28 cellular contexts compared by ENCODE assay signal in the genomic region with DNA sequence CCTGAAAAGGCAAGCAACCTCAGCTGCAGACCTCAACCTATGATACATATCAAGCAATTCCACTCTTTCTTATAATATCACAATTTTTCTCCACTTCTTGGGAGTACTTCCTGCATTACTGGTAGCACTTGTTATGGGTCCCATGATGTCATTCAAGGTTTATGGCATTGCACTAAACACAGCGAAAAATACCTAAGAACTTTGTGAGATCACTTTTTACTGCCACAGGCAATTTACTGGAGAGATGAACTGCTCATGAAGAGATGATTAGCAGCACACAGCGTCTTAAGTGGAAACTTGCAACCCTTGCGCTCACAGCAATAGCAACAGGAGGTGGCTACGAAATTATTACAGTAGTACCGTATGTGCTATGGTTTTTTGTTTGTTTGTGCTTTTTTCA. TPM values are rescaled to one million over a fixed set of nuclear protein-coding genes. Genes with fewer than 3 reads are reported as not detected.
"Had no signal": no experiment of that assay in that cellular context is flagged by ENCODE, and none has a peak within 500 bp of the region (broad histone marks: within the 10 kb centered on the region; RNA-seq: fewer than 3 reads in every experiment).

No MANE protein-coding gene starts in this region.

- H3K9ac ChIP-seq: neural progenitor cell had no signal

- H3K36me3 ChIP-seq: left lung, lower lobe of right lung, neural progenitor cell, neutrophil, ovary, right atrium auricular region, sigmoid colon, spleen, suprapubic skin, thoracic aorta, tibial artery, uterus had no signal

- H3K9me3 ChIP-seq: left lung, lower lobe of right lung, neutrophil, ovary, sigmoid colon, suprapubic skin, thoracic aorta had no signal

- DNase-seq: hippocampal formation; kidney glomerular epithelial cell; left cardiac atrium; left lung; lower lobe of right lung; mammary epithelial cell; mesenchymal stem cell; naive B cell; natural killer cell; nephron progenitor cell; occipital lobe; ovary; sigmoid colon; small intestine; spleen; stimulated activated CD4-positive, alpha-beta T cell treated with anti-CD3 and anti-CD28 coated beads, Interleukin-4, amount 100 ng/mL, for 24 hours; stimulated activated naive CD4-positive, alpha-beta T cell; tibial artery; uterus had no signal

- H3K4me2 ChIP-seq: neural progenitor cell had no signal

- FAIRE-seq: keratinocyte, small intestine had no signal

- H3K4me3 ChIP-seq: left lung, lower lobe of right lung, neural progenitor cell, ovary, right atrium auricular region, sigmoid colon, spleen, suprapubic skin, thoracic aorta, tibial artery, uterus had no signal

- H2AFZ ChIP-seq: neural progenitor cell had no signal

- ATAC-seq: left cardiac atrium; left lung; lower lobe of right lung; natural killer cell; stimulated activated effector memory CD8-positive, alpha-beta T cell treated with anti-CD3 and anti-CD28 coated beads, Interleukin-12 subunit alpha, Interleukin-12 subunit beta, amount 100 ng/mL, for 72 hours had no signal

- H3K4me1 ChIP-seq: left lung, lower lobe of right lung, neural progenitor cell, right atrium auricular region, sigmoid colon, spleen, suprapubic skin, tibial artery, uterus had no signal

- H3K27me3 ChIP-seq: neural progenitor cell, ovary, right atrium auricular region, uterus had no signal

- H3K27ac ChIP-seq: left lung, lower lobe of right lung, neural progenitor cell, neutrophil, ovary, right atrium auricular region, sigmoid colon, spleen, suprapubic skin, thoracic aorta, tibial artery, uterus had no signal

RNA-seq across cellular contexts. Expression of a gene that starts 19.3 kb away (rescaled TPM):
- total RNA-seq: liver, natural killer cell, pulmonary artery endothelial cell, spleen had no signal
- polyA plus RNA-seq: keratinocyte, liver, mammary epithelial cell had no signal
